8 cellular contexts compared by ENCODE assay signal in the genomic region with DNA sequence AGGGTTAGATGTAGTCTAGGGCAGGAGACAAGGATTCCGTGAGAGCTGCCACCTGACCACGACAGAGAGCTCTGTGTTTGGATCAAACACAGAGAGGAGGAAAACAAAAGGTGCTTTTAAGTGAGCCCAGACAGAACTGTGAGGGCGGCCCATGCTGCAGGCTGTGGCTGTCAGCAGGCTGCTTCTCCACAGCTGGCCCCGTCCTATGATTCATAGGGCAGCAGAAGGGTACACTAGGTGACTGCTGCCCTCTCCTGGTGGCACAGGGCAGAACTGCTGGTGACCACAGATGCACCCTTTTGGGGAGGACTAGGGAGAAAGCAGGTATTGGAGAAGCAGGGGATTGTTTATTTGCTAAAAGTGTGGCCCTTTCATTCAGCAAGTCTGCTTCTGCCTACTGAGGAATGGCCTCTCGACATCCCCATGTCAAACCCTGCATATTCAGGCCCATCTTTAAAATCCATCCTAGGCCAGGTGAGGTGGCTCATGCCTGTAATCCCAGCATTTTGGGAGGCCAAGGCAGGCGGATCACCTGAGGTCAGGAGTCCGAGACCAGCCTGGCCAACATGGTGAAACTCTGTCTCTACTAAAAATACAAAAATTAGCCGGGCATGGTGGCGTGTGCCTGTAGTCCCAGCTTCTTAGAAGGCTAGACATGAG.
DNase-seq lines count a peak whose midpoint lies in the region; ATAC-seq and TF ChIP-seq lines count a peak whose summit lies in the region.
"Not testable (repeated sequence)": the region's sequence is repeated elsewhere in the genome, so short reads cannot be mapped to it uniquely, and the experiment has no call there.

No MANE protein-coding gene starts in this region.

- peak overlapping the region; percentile 11; the same call in 1 of the 2 replicates for H3K4me3 Mint-ChIP-seq in HFFc6
- peak overlapping the region in 1 of 10 donors; percentile 26 for H3K4me3 Mint-ChIP-seq in naive thymus-derived CD8-positive, alpha-beta T cell

- H3K36me3 Mint-ChIP-seq in HFFc6 (ENCODE audit: low read depth), result peaks cover 22% of the 10 kb centered on the region; the same call in 1 of the 2 replicates
- peaks cover 0 to 41% (median 4%) of the 10 kb centered on the region in 3 donors for H3K36me3 Mint-ChIP-seq in naive thymus-derived CD8-positive, alpha-beta T cell

- TF ChIP-seq CTCF in HFFc6 (IDR thresholded peaks at IDR 0.05) (peak; percentile 88), astrocyte of the cerebellum (IDR thresholded peaks at IDR 0.05; ENCODE audit: low read depth, low read length, missing control alignments) (peak; percentile 74)

- not testable (repeated sequence) for ATAC-seq in naive thymus-derived CD8-positive, alpha-beta T cell

- H3K9me3 Mint-ChIP-seq in HFFc6; naive thymus-derived CD8-positive, alpha-beta T cell: not testable (repeated sequence)

- peak overlapping the region; percentile 59 for H3K27ac Mint-ChIP-seq in HFFc6
- H3K27ac Mint-ChIP-seq in naive thymus-derived CD8-positive, alpha-beta T cell, result peak overlapping the region in 1 of 10 donors; percentile 86

- not testable (repeated sequence) for H3K27me3 Mint-ChIP-seq in HFFc6 (ENCODE audit: insufficient read depth); naive thymus-derived CD8-positive, alpha-beta T cell

- not testable (repeated sequence) for H3K4me3 ChIP-seq in astrocyte of the cerebellum (ENCODE audit: low read depth, low read length)

- in situ Hi-C loops in astrocyte of the cerebellum (cut with HindIII; ENCODE audit: low sequenced_read_pairs), result not testable (repeated sequence)

- DNase-seq in Ammon's horn (ENCODE audit: low spot score) (peak; percentile 89), HFFc6 (peak; percentile 72), NCI-H69 (lab: John Stamatoyannopoulos, UW) (peak; percentile 55), astrocyte of the cerebellum (ENCODE audit: low read depth) (peak; percentile 38), germinal center (ENCODE audit: low spot score) (peak; percentile 30)
- DNase-seq in activated CD4-positive, alpha-beta T cell treated with anti-CD3 and anti-CD28 coated beads for 1 hour, result peak; percentile 56
- peak; percentile 4 to 77 (median 46) for DNase-seq in naive thymus-derived CD8-positive, alpha-beta T cell
- peak; percentile 48 to 62 (median 61) for DNase-seq in stimulated activated CD4-positive, alpha-beta T cell treated with anti-CD3 and anti-CD28 coated beads, TNF-alpha, amount 100 ng/mL, for 48 hours (ENCODE audit: low read depth in 3 of 3)

- POLR2A ChIA-PET in naive thymus-derived CD8-positive, alpha-beta T cell (lab: Charles Lee), result not testable (repeated sequence)

- H3K4me1 Mint-ChIP-seq in HFFc6 (ENCODE audit: low read depth), result peaks cover 59% of the 10 kb centered on the region
- peaks cover 0 to 15% (median 12%) of the 10 kb centered on the region in 4 donors for H3K4me1 Mint-ChIP-seq in naive thymus-derived CD8-positive, alpha-beta T cell

Comparison
In these comparisons a context has a peak if more than half of its experiments do, and no peak if none do; other contexts are left out.
1. DNase-seq: peak in every context shown above with its lines; median percentile 89 in Ammon's horn; 72 in HFFc6; 61 in stimulated activated CD4-positive, alpha-beta T cell treated with anti-CD3 and anti-CD28 coated beads, TNF-alpha, amount 100 ng/mL, for 48 hours; 56 in activated CD4-positive, alpha-beta T cell treated with anti-CD3 and anti-CD28 coated beads for 1 hour; 55 in NCI-H69; 46 in naive thymus-derived CD8-positive, alpha-beta T cell; 38 in astrocyte of the cerebellum; 30 in germinal center.